1 cellular context compared by ENCODE assay signal in the genomic region with DNA sequence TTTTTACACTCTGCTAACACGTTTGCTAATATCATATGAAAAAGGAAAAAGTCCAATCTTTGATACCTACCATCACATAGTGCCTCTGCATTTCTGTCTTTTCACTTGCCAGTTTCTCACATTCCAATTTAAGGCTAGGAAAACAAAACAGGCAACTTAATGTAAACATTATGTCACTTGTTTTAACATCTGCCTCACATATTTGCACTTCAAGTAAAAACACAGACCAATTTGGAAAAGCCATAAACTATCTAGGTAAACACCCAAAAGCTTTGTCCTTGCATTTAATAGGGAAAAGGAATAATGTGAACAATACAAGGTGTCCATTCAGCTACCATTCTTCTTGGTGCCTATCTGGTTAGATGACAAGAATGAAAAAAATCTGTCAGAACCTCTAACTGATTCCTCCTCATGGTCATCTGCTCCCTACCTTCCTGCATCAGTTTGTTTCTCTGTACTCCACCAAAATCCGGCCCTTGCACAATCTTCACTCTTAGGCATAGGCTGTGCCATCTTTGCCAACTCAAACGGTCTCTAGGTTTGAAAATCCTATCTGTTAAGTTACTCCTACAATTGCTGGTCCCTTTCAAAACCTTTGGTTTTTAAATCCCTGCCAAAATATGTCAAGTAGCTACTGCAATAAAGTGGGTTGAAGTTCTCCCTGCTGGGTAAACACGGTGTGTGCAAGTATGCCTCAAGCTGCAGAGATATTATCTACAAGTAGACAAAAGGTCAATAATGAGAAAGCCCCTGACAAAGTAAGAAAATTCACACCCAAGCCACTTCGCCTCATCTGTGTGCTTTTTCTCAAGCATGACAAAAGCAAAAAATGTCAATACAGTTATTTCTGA.
TF ChIP-seq lines count a peak whose summit lies in the region.

No MANE protein-coding gene starts in this region.

TF ChIP-seq in IMR-90, 13 proteins besides CTCF, POLR2A, EP300 and RAD21 (continued from another document):
- TF ChIP-seq ELK1 (IDR thresholded peaks at IDR 0.05; ENCODE audit: borderline replicate concordance, low read depth, low read length), result no peak
TF ChIP-seq in IMR-90: peak in this region for 2.
